ENCODE assay signal across 23 cellular contexts in genomic region chr5:137401946-137402345, GRCh38.
"Had no signal": no experiment of that assay in that cellular context is flagged by ENCODE, and none has a peak within 500 bp of the region (broad histone marks: within the 10 kb centered on the region; RNA-seq: fewer than 3 reads in every experiment).

No MANE protein-coding gene starts in this region.

- H3K9me3 ChIP-seq: adrenal gland, SJSA1 had no signal

- H3K36me3 ChIP-seq: adrenal gland, SJSA1 had no signal

- DNase-seq: activated CD4-positive, alpha-beta T cell treated with anti-CD3 and anti-CD28 coated beads for 48 hours; activated CD4-positive, alpha-beta T cell treated with anti-CD3 and anti-CD28 coated beads, Interleukin-2, amount 50 U/mL, for 4 hours; activated CD4-positive, CD25-positive, alpha-beta regulatory T cell treated with anti-CD3 and anti-CD28 coated beads, Interleukin-2, amount 50 U/mL, for 72 hours; activated CD8-positive, alpha-beta memory T cell treated with anti-CD3 and anti-CD28 coated beads, Interleukin-2, amount 50 U/mL, for 48 hours; activated CD8-positive, alpha-beta T cell treated with anti-CD3 and anti-CD28 coated beads, Interleukin-2, amount 10 ng/mL, durations not matched to agents 7 days and 5 days; activated naive CD4-positive, alpha-beta T cell treated with anti-CD3 and anti-CD28 coated beads, Interleukin-2, amount 50 U/mL, for 16 hours; activated naive CD8-positive, alpha-beta T cell treated with anti-CD3 and anti-CD28 coated beads, Interleukin-2, amount 10 ng/mL, durations not matched to agents 7 days and 5 days; activated T-cell treated with anti-CD3 and anti-CD28 coated beads, Interleukin-2, amount 50 U/mL, for 1 hour; adrenal gland; anterior cingulate cortex; caudate nucleus; Kasumi-1; NCI-H1092; NCI-H1417; NCI-H1930; NCI-H345; NCI-H510A; PC-3; SHP77 had no signal

- FAIRE-seq: RCC 7860 had no signal

- H3K4me3 ChIP-seq: adrenal gland, SJSA1 had no signal

- H3K27ac ChIP-seq: adrenal gland, SJSA1 had no signal

- H3K27me3 ChIP-seq: adrenal gland, SJSA1 had no signal

- ATAC-seq: activated CD8-positive, alpha-beta T cell treated with anti-CD3 and anti-CD28 coated beads, Interleukin-2, amount 10 ng/mL, durations not matched to agents 7 days and 5 days; PC-3; SK-N-SH treated with all-trans-retinoic acid at 6 μM for 48 hours; WTC11 had no signal

- H3K4me1 ChIP-seq: adrenal gland, SJSA1 had no signal
